In genomic region chr1:173411835-173412742, GRCh38 we compare ENCODE assay signal across 13 cellular contexts.
A peak's percentile ranks its signal among the peaks of the same experiment; 100 is the strongest.
DNase-seq lines count a peak whose midpoint lies in the region; ATAC-seq, FAIRE-seq and TF ChIP-seq lines count a peak whose summit lies in the region.
"Had no signal": no experiment of that assay in that cellular context is flagged by ENCODE, and none has a peak within 500 bp of the region (broad histone marks: within the 10 kb centered on the region; RNA-seq: fewer than 3 reads in every experiment).

No MANE protein-coding gene starts in this region.

- H3K27me3 ChIP-seq in smooth muscle cell (ENCODE audit: low read depth), result no peaks in the 10 kb centered on the region
- H3K27me3 ChIP-seq: right atrium auricular region had no signal

- TF ChIP-seq CTCF in fibroblast of mammary gland (conservative IDR thresholded peaks at IDR 0.05; ENCODE audit: control insufficient read depth, insufficient read depth, low read depth, low read length) (no peak), smooth muscle cell (IDR thresholded peaks at IDR 0.05; ENCODE audit: borderline replicate concordance, insufficient read depth, poor library complexity, severe bottlenecking) (no peak)

- no peaks in the 10 kb centered on the region for H3K36me3 ChIP-seq in smooth muscle cell (ENCODE audit: low read depth)

- no peaks in the 10 kb centered on the region for H3K9me3 ChIP-seq in smooth muscle cell (replicated peaks; ENCODE audit: low read depth)
- H3K9me3 ChIP-seq: right atrium auricular region had no signal

- DNase-seq in GM04504 (ENCODE audit: low read depth) (peak; percentile 84), RCC 7860 (ENCODE audit: low spot score) (peak; percentile 13), fibroblast of mammary gland (ENCODE audit: low read depth) (peak; percentile 93), smooth muscle cell (lab: John Stamatoyannopoulos, UW; ENCODE audit: unreplicated experiment) (no peak), GM12892 (ENCODE audit: insufficient read length) (no peak)
- no peak for DNase-seq in activated T-cell treated with anti-CD3 and anti-CD28 coated beads, Interleukin-2, amount 50 U/mL, for 4 hours
- DNase-seq in activated naive CD4-positive, alpha-beta T cell treated with anti-CD3 and anti-CD28 coated beads, Interleukin-2, amount 50 U/mL, for 16 hours, result no peak
- DNase-seq: cortex of kidney, DMS53, NCI-H187, RPMI8226 had no signal

- H3K79me2 ChIP-seq in smooth muscle cell (ENCODE audit: low read depth), result no peaks in the 10 kb centered on the region

- no peak overlapping the region for H3K9ac ChIP-seq in smooth muscle cell (ENCODE audit: low read depth)

- H3K4me3 Mint-ChIP-seq in activated T-cell treated with anti-CD3 and anti-CD28 coated beads, Interleukin-2, amount 50 U/mL, for 4 hours, result no peak overlapping the region
- H3K4me3 Mint-ChIP-seq: type B pancreatic cell had no signal

- ATAC-seq in activated T-cell treated with anti-CD3 and anti-CD28 coated beads, Interleukin-2, amount 50 U/mL, for 4 hours, result no peak

- no peak overlapping the region for H2AFZ ChIP-seq in smooth muscle cell (ENCODE audit: low read depth)

- H4K20me1 ChIP-seq in smooth muscle cell (ENCODE audit: low read depth), result no peaks in the 10 kb centered on the region

- no peaks in the 10 kb centered on the region for H3K9me3 Mint-ChIP-seq in activated T-cell treated with anti-CD3 and anti-CD28 coated beads, Interleukin-2, amount 50 U/mL, for 4 hours
- H3K9me3 Mint-ChIP-seq: type B pancreatic cell had no signal

- WGBS in smooth muscle cell (ENCODE audit: low lambda C conversion rate), result 71% methylated on average over 15 of the region's 17 CpGs

- H3K4me1 Mint-ChIP-seq in activated T-cell treated with anti-CD3 and anti-CD28 coated beads, Interleukin-2, amount 50 U/mL, for 4 hours (ENCODE audit: low read depth), result peaks cover 33% of the 10 kb centered on the region

- TF ChIP-seq POLR2A in GM12892 (IDR thresholded peaks at IDR 0.05; ENCODE audit: low read depth, low read length), result no peak

- H3K27ac ChIP-seq in smooth muscle cell (ENCODE audit: low read depth), result peak overlapping the region; percentile 46

- peak overlapping the region; percentile 42 for H3K4me2 ChIP-seq in smooth muscle cell

- peaks cover 5% of the 10 kb centered on the region for H3F3A ChIP-seq in smooth muscle cell (ENCODE audit: low read depth)

- peaks cover 4% of the 10 kb centered on the region for H3K36me3 Mint-ChIP-seq in activated T-cell treated with anti-CD3 and anti-CD28 coated beads, Interleukin-2, amount 50 U/mL, for 4 hours (ENCODE audit: insufficient read depth)
- H3K36me3 Mint-ChIP-seq: type B pancreatic cell had no signal

- no peaks in the 10 kb centered on the region for H3K27me3 Mint-ChIP-seq in activated T-cell treated with anti-CD3 and anti-CD28 coated beads, Interleukin-2, amount 50 U/mL, for 4 hours (ENCODE audit: low read depth)
- H3K27me3 Mint-ChIP-seq: type B pancreatic cell had no signal

- H3K4me3 ChIP-seq in fibroblast of mammary gland (ENCODE audit: control insufficient read depth, low read depth, low read length) (no peak overlapping the region), smooth muscle cell (no peak overlapping the region)
- H3K4me3 ChIP-seq: right atrium auricular region had no signal

- FAIRE-seq in RCC 7860 (lab: Jason Lieb, UNC) (no peak), GM12892 (lab: Jason Lieb, UNC) (no peak)

- no peaks in the 10 kb centered on the region for H3K4me1 ChIP-seq in smooth muscle cell (ENCODE audit: low read depth)

Comparison
In these comparisons a context has a peak if more than half of its experiments do, and no peak if none do; other contexts are left out.
1. DNase-seq: peak in GM04504 (single experiment), RCC 7860 (single experiment) and fibroblast of mammary gland (single experiment); none in smooth muscle cell (single experiment), activated T-cell treated with anti-CD3 and anti-CD28 coated beads, Interleukin-2, amount 50 U/mL, for 4 hours (single experiment), activated naive CD4-positive, alpha-beta T cell treated with anti-CD3 and anti-CD28 coated beads, Interleukin-2, amount 50 U/mL, for 16 hours (single experiment) and GM12892 (single experiment).